Comparison of ENCODE assay signal across 8 cellular contexts in the genomic region with DNA sequence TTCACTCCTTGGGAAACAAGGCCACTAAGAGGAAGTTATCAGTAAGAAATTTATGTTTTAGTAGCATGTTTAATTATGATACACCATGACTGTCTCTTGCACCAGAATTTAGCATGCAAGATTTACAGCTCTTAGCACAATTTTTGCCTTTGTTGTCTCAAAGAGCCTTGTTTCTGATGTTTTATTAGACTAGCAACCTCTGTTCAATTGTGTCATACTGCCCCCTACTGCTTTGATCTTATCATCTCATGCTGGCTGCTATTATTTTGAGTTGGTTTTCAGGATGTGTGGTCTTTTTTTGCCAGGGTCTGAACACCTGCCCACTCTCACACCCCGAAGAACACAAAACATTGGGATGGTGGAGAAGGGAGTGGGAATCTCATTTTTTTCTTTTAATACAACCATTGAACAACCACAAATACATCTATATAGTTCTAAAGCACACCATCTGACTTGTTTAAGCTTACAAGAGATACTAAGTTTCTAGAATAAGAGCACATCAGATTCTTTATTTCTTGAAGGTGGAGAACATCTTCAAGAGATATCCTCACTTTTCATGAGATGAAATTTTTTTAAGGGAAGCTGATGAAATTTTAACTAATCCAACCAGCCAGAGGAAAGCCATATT.
DNase-seq lines count a peak whose midpoint lies in the region; ATAC-seq lines count a peak whose summit lies in the region.

No MANE protein-coding gene starts in this region.

- no peak for ATAC-seq in GM21360 (IDR thresholded peaks at IDR 0.05; ENCODE audit: unreplicated experiment)
- no peak for ATAC-seq in GM21717 (IDR thresholded peaks at IDR 0.05; ENCODE audit: unreplicated experiment)

- DNase-seq in Daoy (ENCODE audit: low read depth) (peak; percentile 58), HPDE6-E6E7 (ENCODE audit: extremely low spot score) (peak; percentile 36), NCI-H82 treated with DMSO at 0.1 percent for 48 hours (lab: John Stamatoyannopoulos, UW; ENCODE audit: unreplicated experiment) (peak; percentile 6), dedifferentiated amniotic fluid mesenchymal stem cell (ENCODE audit: extremely low spot score) (peak; percentile 56), middle frontal gyrus (ENCODE audit: extremely low spot score, low spot score) (peak; percentile 44), GM19238 (ENCODE audit: insufficient read length, low spot score) (no peak)
